ENCODE assay signal across 22 cellular contexts in the genomic region with DNA sequence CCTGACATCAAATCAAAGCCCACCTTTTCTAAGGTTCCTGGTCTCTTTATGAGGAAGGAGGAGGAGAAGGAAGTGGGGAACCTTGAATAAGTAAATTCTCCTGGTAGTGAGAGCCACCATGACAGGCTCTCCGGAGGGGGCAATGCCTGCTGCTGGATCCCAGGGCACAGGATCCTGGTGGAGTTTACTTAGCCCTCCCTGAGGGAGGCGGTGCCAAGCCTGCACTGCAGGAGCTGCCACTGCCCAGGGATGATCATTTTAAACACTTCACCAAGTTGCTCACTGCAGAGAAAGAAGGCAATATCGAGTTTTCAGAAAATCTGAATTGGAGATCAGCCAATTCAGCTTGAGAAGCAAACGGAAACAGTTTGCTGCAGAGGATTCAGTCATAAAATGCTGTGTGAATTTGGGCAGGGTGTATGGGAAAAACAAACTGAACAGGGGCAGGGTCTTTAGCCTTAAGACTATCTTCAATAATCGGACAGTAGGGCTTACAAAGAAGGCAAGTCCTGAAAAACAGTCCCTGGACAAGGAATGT.
"Had no signal": no experiment of that assay in that cellular context is flagged by ENCODE, and none has a peak within 500 bp of the region (broad histone marks: within the 10 kb centered on the region; RNA-seq: fewer than 3 reads in every experiment).

No MANE protein-coding gene starts in this region.

- H3K4me1 ChIP-seq: breast epithelium, colonic mucosa, esophagus muscularis mucosa, gastroesophageal sphincter, left ventricle myocardium inferior, psoas muscle, right atrium auricular region, tibial artery had no signal

- H3K27me3 ChIP-seq: breast epithelium, colonic mucosa, dorsolateral prefrontal cortex, esophagus muscularis mucosa, gastroesophageal sphincter, right atrium auricular region, tibial artery had no signal

- H3K27ac ChIP-seq: breast epithelium, colonic mucosa, dorsolateral prefrontal cortex, esophagus muscularis mucosa, gastroesophageal sphincter, left ventricle myocardium inferior, psoas muscle, right atrium auricular region, tibial artery had no signal

- ATAC-seq: activated T-cell treated with anti-CD3 and anti-CD28 coated beads, Interleukin-2, amount 50 U/mL, for 72 hours; gastroesophageal sphincter; natural killer cell treated with Interleukin-12 subunit alpha and Interleukin-12 subunit beta and Interleukin-15 and Interleukin-18, amount 100 ng/mL, for 72 hours; psoas muscle had no signal

- DNase-seq: activated CD4-positive, alpha-beta memory T cell treated with anti-CD3 and anti-CD28 coated beads, Interleukin-2, amount 10 ng/mL, durations not matched to agents 7 days and 5 days; activated CD4-positive, alpha-beta T cell treated with anti-CD3 and anti-CD28 coated beads for 48 hours; activated effector memory CD4-positive, alpha-beta T cell treated with Interleukin-2 at 50 U/mL for 16 hours; activated naive CD4-positive, alpha-beta T cell treated with anti-CD3 and anti-CD28 coated beads for 36 hours; activated naive CD8-positive, alpha-beta T cell treated with anti-CD3 and anti-CD28 coated beads, Interleukin-2, amount 10 ng/mL, durations not matched to agents 7 days and 5 days; activated T-cell treated with anti-CD3 and anti-CD28 coated beads, Interleukin-2, amount 50 U/mL, for 72 hours; amniotic stem cell; colonic mucosa; dorsolateral prefrontal cortex; head of caudate nucleus; hypothalamus; left ventricle myocardium inferior; mammary epithelial cell; psoas muscle; stimulated activated CD4-positive, alpha-beta T cell treated with anti-CD3 and anti-CD28 coated beads, Interleukin-12 subunit alpha, Interleukin-12 subunit beta, amount 100 ng/mL, for 4 hours; stimulated activated CD4-positive, alpha-beta T cell treated with anti-CD3 and anti-CD28 coated beads, Interleukin-4, amount 100 ng/mL, for 4 hours; tibial artery had no signal

- H3K36me3 ChIP-seq: breast epithelium, colonic mucosa, esophagus muscularis mucosa, gastroesophageal sphincter, left ventricle myocardium inferior, right atrium auricular region, tibial artery had no signal

- H3K9me3 ChIP-seq: breast epithelium, colonic mucosa, esophagus muscularis mucosa, gastroesophageal sphincter, left ventricle myocardium inferior, psoas muscle, right atrium auricular region, tibial artery had no signal

- H3K4me3 ChIP-seq: breast epithelium, colonic mucosa, dorsolateral prefrontal cortex, esophagus muscularis mucosa, gastroesophageal sphincter, left ventricle myocardium inferior, psoas muscle, right atrium auricular region, tibial artery had no signal
